ENCODE assay signal across 7 cellular contexts in genomic region chr4:53366301-53366716, GRCh38. TPM values are rescaled to one million over a fixed set of nuclear protein-coding genes. Genes with fewer than 3 reads are reported as not detected.
DNase-seq lines count a peak whose midpoint lies in the region; ATAC-seq and TF ChIP-seq lines count a peak whose summit lies in the region.

No MANE protein-coding gene starts in this region.

- H3K9me3 ChIP-seq in KOPT-K1 (ENCODE audit: insufficient read depth, low read length, poor library complexity, severe bottlenecking) (no peaks in the 10 kb centered on the region), endocrine pancreas (ENCODE audit: control insufficient read depth, low read length) (no peaks in the 10 kb centered on the region), prostate gland (no peaks in the 10 kb centered on the region)

- H3K4me1 ChIP-seq in endocrine pancreas (ENCODE audit: control insufficient read depth, insufficient read depth, low read length) (peaks cover 4% of the 10 kb centered on the region), prostate gland (replicated peaks) (peaks cover 8% of the 10 kb centered on the region)

- no peak for TF ChIP-seq POLR2A in prostate gland (IDR thresholded peaks at IDR 0.05)

- peak overlapping the region; percentile 97 for H3K4me3 ChIP-seq in endocrine pancreas (ENCODE audit: control insufficient read depth, insufficient read depth, low read length)
- peak overlapping the region; percentile 71 to 78 for H3K4me3 ChIP-seq in prostate gland

- H3K36me3 ChIP-seq in KOPT-K1 (ENCODE audit: insufficient read depth, low read length) (peaks cover 10% of the 10 kb centered on the region), endocrine pancreas (ENCODE audit: control insufficient read depth, insufficient read depth, low read length) (no peaks in the 10 kb centered on the region), prostate gland (no peaks in the 10 kb centered on the region)

- DNase-seq in prostate gland (ENCODE audit: low spot score): no peak
- DNase-seq in NCI-H187 treated with DMSO at 0.1 percent for 48 hours (lab: John Stamatoyannopoulos, UW): no peak

- ATAC-seq in GM19452 (IDR thresholded peaks at IDR 0.05; ENCODE audit: unreplicated experiment) (peak; percentile 19), GM19463 (IDR thresholded peaks at IDR 0.05; ENCODE audit: unreplicated experiment) (no peak), HG02623 (IDR thresholded peaks at IDR 0.05; ENCODE audit: unreplicated experiment) (no peak)

- no peaks in the 10 kb centered on the region for H3K27me3 ChIP-seq in endocrine pancreas (ENCODE audit: control insufficient read depth, insufficient read depth, low read length)
- H3K27me3 ChIP-seq in prostate gland (replicated peaks; ENCODE audit: insufficient read depth): no peaks in the 10 kb centered on the region

- H3K27ac ChIP-seq in KOPT-K1 (ENCODE audit: low read depth, low read length, poor library complexity, severe bottlenecking) (peak overlapping the region; percentile 69), prostate gland (peak overlapping the region; percentile 37 to 61)

- peak overlapping the region; percentile 36 for H3K9ac ChIP-seq in endocrine pancreas (ENCODE audit: control insufficient read depth, insufficient read depth, low read length)

- WGBS in prostate gland: 11% methylated on average over 8 of the region's 8 CpGs

- TF ChIP-seq CTCF in prostate gland (IDR thresholded peaks at IDR 0.05): no peak

- intact Hi-C loops in prostate gland (cut with DNase I): no loop called here

RNA-seq across cellular contexts. Expression of gene SCFD2, which starts 0.4 kb away (rescaled TPM):
- total RNA-seq in prostate gland: 10 to 100 TPM; 10.7 to 21.1 TPM

RNA-seq across cellular contexts. Expression of gene FIP1L1, which starts 11.1 kb away (rescaled TPM):
- 10 to 100 TPM; 41.0 to 63.5 TPM for total RNA-seq in prostate gland
